Comparison of ENCODE assay signal across 18 cellular contexts in the genomic region with DNA sequence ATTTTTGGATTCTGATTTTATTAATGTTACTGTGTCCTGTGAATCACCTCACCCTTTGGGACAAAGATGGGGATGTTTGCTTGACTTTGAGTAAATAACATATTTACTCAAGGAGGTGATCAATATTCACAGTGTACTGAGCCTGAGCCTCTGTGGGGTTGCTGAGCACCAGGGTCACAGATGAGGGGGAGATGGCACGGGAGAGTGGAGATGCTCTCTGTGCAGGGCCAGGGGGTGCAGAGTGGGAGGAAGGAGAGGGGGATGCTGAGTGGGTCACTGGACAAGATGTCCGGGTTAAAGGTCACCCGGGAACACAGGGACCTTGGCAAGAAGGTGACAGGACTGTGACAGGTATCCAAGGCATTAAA. TPM values are rescaled to one million over a fixed set of nuclear protein-coding genes. Genes with fewer than 3 reads are reported as not detected.
A peak's percentile ranks its signal among the peaks of the same experiment; 100 is the strongest.
DNase-seq lines count a peak whose midpoint lies in the region; ATAC-seq, FAIRE-seq and TF ChIP-seq lines count a peak whose summit lies in the region.
"Had no signal": no experiment of that assay in that cellular context is flagged by ENCODE, and none has a peak within 500 bp of the region (broad histone marks: within the 10 kb centered on the region; RNA-seq: fewer than 3 reads in every experiment).

No MANE protein-coding gene starts in this region.

- peak overlapping the region; percentile 99 for H3K9ac ChIP-seq in adipocyte (ENCODE audit: low read length)
- no peak overlapping the region for H3K9ac ChIP-seq in HepG2 (ENCODE audit: insufficient read depth, low read depth, low read length)

- POLR2A ChIA-PET in HepG2 (lab: Yijun Ruan, JAX) = interaction anchor here (0.7 to 2.9 kb wide), 10 partner anchors 12 to 201 kb away, joined by 3 to 13 read pairs (median 8); a partner anchor contains a TSS

- BruUV-seq in HepG2 (replicated peaks; lab: Mats Ljungman, UMichigan) = no TSS peak

- TF ChIP-seq POLR2A in HepG2 (IDR thresholded peaks at IDR 0.05; ENCODE audit: insufficient read depth in 1 of 2, low read depth in 2 of 2, low read length in 2 of 2) (no peak), transverse colon (IDR thresholded peaks at IDR 0.05) (no peak)

- peak overlapping the region; percentile 62 for H3K27ac ChIP-seq in HepG2 (ENCODE audit: extremely low read length, insufficient read depth, low read length)
- H3K27ac ChIP-seq in transverse colon = peak overlapping the region in 3 of 4 donors; percentile 45 to 83 (median 77)
- H3K27ac ChIP-seq: cardiac muscle cell, ovary had no signal

- H3K27me3 ChIP-seq in adipocyte (replicated peaks; ENCODE audit: control insufficient read depth, insufficient read depth, low read length) = no peaks in the 10 kb centered on the region
- H3K27me3 ChIP-seq in HepG2 (ENCODE audit: control insufficient read depth in 1 of 2, insufficient read depth in 2 of 2, low read length in 2 of 2) = no peaks in the 10 kb centered on the region
- no peaks in the 10 kb centered on the region for H3K27me3 ChIP-seq in transverse colon
- H3K27me3 ChIP-seq: cardiac muscle cell, ovary had no signal

- H3K4me1 ChIP-seq in adipocyte (ENCODE audit: control insufficient read depth, insufficient read depth, low read length) (peaks cover 63% of the 10 kb centered on the region), HepG2 (ENCODE audit: insufficient read depth, low read length) (peaks cover 82% of the 10 kb centered on the region), transverse colon (peaks cover 44 to 71% (median 69%) of the 10 kb centered on the region in 4 donors)

- FAIRE-seq in HepG2 (lab: Jason Lieb, UNC) (no peak), D721Med (lab: Jason Lieb, UNC) (no peak)
- FAIRE-seq: endometrium, G401.6 had no signal

- peaks cover 50% of the 10 kb centered on the region for H3K4me1 Mint-ChIP-seq in activated naive CD4-positive, alpha-beta T cell treated with anti-CD3 and anti-CD28 coated beads for 36 hours (ENCODE audit: low read depth)

- peak; percentile 25; the same call in 1 of the 2 replicates for TF ChIP-seq RAD21 in HepG2 (CRISPR knock-in tag; IDR thresholded peaks at IDR 0.05)

- H2AFZ ChIP-seq in HepG2 (ENCODE audit: low read length) = no peak overlapping the region

- H3K36me3 ChIP-seq in adipocyte (ENCODE audit: control insufficient read depth, insufficient read depth, low read length, severe bottlenecking) (peaks cover 79% of the 10 kb centered on the region), HepG2 (replicated peaks in 1 of 2; ENCODE audit: control insufficient read depth in 1 of 2, insufficient read depth in 2 of 2, low read length in 2 of 2) (peaks cover 27 to 53% of the 10 kb centered on the region in 2 experiments), transverse colon (peaks cover 0 to 41% (median 20%) of the 10 kb centered on the region in 4 donors)
- H3K36me3 ChIP-seq: ovary had no signal

- H3K36me3 Mint-ChIP-seq in activated naive CD4-positive, alpha-beta T cell treated with anti-CD3 and anti-CD28 coated beads, Interleukin-2, amount 50 U/mL, for 72 hours = peaks cover 39 to 41% of the 10 kb centered on the region in 2 donors
- H3K36me3 Mint-ChIP-seq in activated naive CD4-positive, alpha-beta T cell treated with anti-CD3 and anti-CD28 coated beads for 36 hours (ENCODE audit: low read depth) = peaks cover 38% of the 10 kb centered on the region

- TF ChIP-seq CTCF in HepG2 (CRISPR knock-in tag; IDR thresholded peaks at IDR 0.05) (no peak), transverse colon (IDR thresholded peaks at IDR 0.05) (no peak), D721Med (IDR thresholded peaks at IDR 0.05; ENCODE audit: insufficient read depth, missing control alignments) (no peak)

- H3K4me3 ChIP-seq in adipocyte (ENCODE audit: low read length) (peak overlapping the region; percentile 87), HepG2 (replicated peaks in 1 of 3; ENCODE audit: insufficient read depth in 1 of 3, low read depth in 2 of 3, low read length in 3 of 3) (peak overlapping the region in 1 of 3 experiments; percentile 50; a peak in 2 of 6 replicates), transverse colon (no peak overlapping the region)
- H3K4me3 ChIP-seq: cardiac muscle cell, ovary had no signal

- no peaks in the 10 kb centered on the region for H3K27me3 Mint-ChIP-seq in activated naive CD4-positive, alpha-beta T cell treated with anti-CD3 and anti-CD28 coated beads for 36 hours (ENCODE audit: low read depth)

- H3K9me3 ChIP-seq in adipocyte (ENCODE audit: control insufficient read depth, low read length) = no peaks in the 10 kb centered on the region
- H3K9me3 ChIP-seq in HepG2 (ENCODE audit: low read length) = no peaks in the 10 kb centered on the region
- H3K9me3 ChIP-seq in transverse colon = no peaks in the 10 kb centered on the region
- H3K9me3 ChIP-seq: ovary had no signal

- in situ Hi-C loops in HepG2 (cut with HindIII; ENCODE audit: extremely low pct_ligation_motif_present, low pct_unique_long_range_greater_than_20kb) (no loop called here), transverse colon (cut with MboI; ENCODE audit: low pct_ligation_motif_present in 1 of 4, low pct_unique_long_range_greater_than_20kb in 1 of 4, low sequenced_read_pairs in 3 of 4) (no loop called here)

- no peak overlapping the region for H3K4me3 Mint-ChIP-seq in activated naive CD4-positive, alpha-beta T cell treated with anti-CD3 and anti-CD28 coated beads for 36 hours

- CTCF ChIA-PET in activated naive CD4-positive, alpha-beta T cell treated with anti-CD3 and anti-CD28 coated beads for 36 hours (lab: Charles Lee) = no interaction called here
- CTCF ChIA-PET in HepG2 (lab: Yijun Ruan, JAX; ENCODE audit: low intra/inter-chr PET ratio, low total read pairs) = interaction anchor here (1.4 kb wide), 1 partner anchor 23 kb away, joined by 3 read pairs; no protein-coding TSS in a partner anchor

- H3K9me3 Mint-ChIP-seq in activated naive CD4-positive, alpha-beta T cell treated with anti-CD3 and anti-CD28 coated beads, Interleukin-2, amount 50 U/mL, for 72 hours = no peaks in the 10 kb centered on the region
- no peaks in the 10 kb centered on the region for H3K9me3 Mint-ChIP-seq in activated naive CD4-positive, alpha-beta T cell treated with anti-CD3 and anti-CD28 coated beads for 36 hours

- no peak for TF ChIP-seq EP300 in HepG2 (IDR thresholded peaks at IDR 0.05; ENCODE audit: low read depth in 2 of 2, low read length in 2 of 2)
- no peak for TF ChIP-seq EP300 in HepG2 (CRISPR knock-in tag; IDR thresholded peaks at IDR 0.05; ENCODE audit: borderline replicate concordance)
- TF ChIP-seq EP300 in transverse colon (IDR thresholded peaks at IDR 0.05; ENCODE audit: low read depth) = no peak

- no peak for DNase-seq in activated naive CD4-positive, alpha-beta T cell treated with anti-CD3 and anti-CD28 coated beads, Interleukin-2, amount 50 U/mL, for 72 hours (ENCODE audit: low spot score in 2 of 2)
- no peak for DNase-seq in activated naive CD4-positive, alpha-beta T cell treated with anti-CD3 and anti-CD28 coated beads for 36 hours
- DNase-seq in adipocyte (ENCODE audit: low read depth) (no peak), HepG2 (ENCODE audit: low spot score) (no peak), transverse colon (no peak), T-helper 9 cell (no peak), D721Med (ENCODE audit: insufficient read length, low spot score) (no peak)
- DNase-seq: activated CD8-positive, alpha-beta memory T cell treated with anti-CD3 and anti-CD28 coated beads for 24 hours; activated naive CD4-positive, alpha-beta T cell; COR-L47; NCI-H187 treated with DMSO at 0.1 percent for 48 hours; NCI-H510A treated with DMSO at 0.1 percent for 48 hours had no signal

- peak overlapping the region; percentile 75 for H3K4me2 ChIP-seq in HepG2 (ENCODE audit: low read depth, low read length)

- intact Hi-C loops in activated naive CD4-positive, alpha-beta T cell treated with anti-CD3 and anti-CD28 coated beads for 36 hours (cut with micrococcal nuclease) = no loop called here
- intact Hi-C loops in HepG2 (cut with micrococcal nuclease; ENCODE audit: unreplicated experiment) = no loop called here
- intact Hi-C loops in transverse colon (cut with DNase I; ENCODE audit: low total_unique reads) = no loop called here

- no peak for ATAC-seq in activated naive CD4-positive, alpha-beta T cell treated with anti-CD3 and anti-CD28 coated beads, Interleukin-2, amount 50 U/mL, for 72 hours
- ATAC-seq in HepG2 (peak; percentile 0; the same call in 1 of the 3 replicates), GM21367 (IDR thresholded peaks at IDR 0.05; ENCODE audit: unreplicated experiment) (no peak)

- peaks cover 50% of the 10 kb centered on the region for H3K79me2 ChIP-seq in HepG2 (ENCODE audit: insufficient read depth, low read length)

- WGBS in HepG2 (ENCODE audit: low lambda C conversion rate) = 28% methylated on average over 3 of the region's 3 CpGs
- 72 to 76% methylated on average over 3 of the region's 3 CpGs for WGBS in transverse colon (ENCODE audit: low coverage in 1 of 2), 2 donors

- H3K27ac Mint-ChIP-seq in activated naive CD4-positive, alpha-beta T cell treated with anti-CD3 and anti-CD28 coated beads, Interleukin-2, amount 50 U/mL, for 72 hours = peak overlapping the region; percentile 6 to 41
- H3K27ac Mint-ChIP-seq in activated naive CD4-positive, alpha-beta T cell treated with anti-CD3 and anti-CD28 coated beads for 36 hours = no peak overlapping the region

- peaks cover 52% of the 10 kb centered on the region for H4K20me1 ChIP-seq in HepG2 (ENCODE audit: insufficient read depth, low read length)

RNA-seq across cellular contexts. Expression of a gene that starts 4.0 kb away (rescaled TPM):
- 100 to 1,000 TPM; 120 to 163 TPM for total RNA-seq in activated naive CD4-positive, alpha-beta T cell treated with anti-CD3 and anti-CD28 coated beads, Interleukin-2, amount 50 U/mL, for 72 hours
- total RNA-seq in activated naive CD4-positive, alpha-beta T cell treated with anti-CD3 and anti-CD28 coated beads for 36 hours = 100 to 1,000 TPM; 109 to 114 TPM
- total RNA-seq in HepG2 (2016; rRNA removed; fragmentation: Illumina TruSeq; extraction: Trizol) = 160 and 161 TPM in 2 replicates
- 45.2 and 49.8 TPM in 2 replicates for total RNA-seq in HepG2 (2016; cell fraction: cytosol; rRNA removed; fragmentation: Illumina TruSeq; extraction: Trizol; ENCODE audit: low read depth)
- total RNA-seq in HepG2 (2016; cell fraction: insoluble cytoplasmic fraction; rRNA removed; fragmentation: Illumina TruSeq; extraction: Trizol) = 158 and 162 TPM in 2 replicates
- 63.1 and 66.1 TPM in 2 replicates for total RNA-seq in HepG2 (2016; cell fraction: membrane; rRNA removed; fragmentation: Illumina TruSeq; extraction: Trizol)
- total RNA-seq in HepG2 (2016; cell fraction: nucleus; rRNA removed; fragmentation: Illumina TruSeq; extraction: Trizol) = 98.3 and 116 TPM in 2 replicates
- polyA plus RNA-seq in HepG2 (2011; rRNA removed) = 90.9 and 126 TPM in 2 replicates
- polyA plus RNA-seq in HepG2 (2011; cell fraction: cytosol; rRNA removed) = 81.2 and 85.2 TPM in 2 replicates
- 240 and 268 TPM in 2 replicates for polyA plus RNA-seq in HepG2 (2011; cell fraction: nucleus; rRNA removed)
- 80.8 and 157 TPM in 2 replicates for polyA plus RNA-seq in HepG2 (2012)
- 43.0 and 45.0 TPM in 2 replicates for polyA plus RNA-seq in HepG2 (2016; cell fraction: cytosol; fragmentation: Illumina TruSeq; extraction: Trizol; ENCODE audit: low read depth)
- 179 and 191 TPM in 2 replicates for polyA plus RNA-seq in HepG2 (2016; cell fraction: insoluble cytoplasmic fraction; fragmentation: Illumina TruSeq; extraction: Trizol; ENCODE audit: low read depth)
- polyA plus RNA-seq in HepG2 (2016; cell fraction: membrane; fragmentation: Illumina TruSeq; extraction: Trizol; ENCODE audit: low read depth) = 48.5 and 49.4 TPM in 2 replicates
- polyA plus RNA-seq in HepG2 (2016; cell fraction: nucleus; fragmentation: Illumina TruSeq; extraction: Trizol; ENCODE audit: insufficient read depth, low read depth) = 190 and 194 TPM in 2 replicates
- 245 and 268 TPM in 2 replicates for polyA minus RNA-seq in HepG2 (2011; rRNA and poly(A)+ RNA removed; ENCODE audit: low replicate concordance)
- polyA minus RNA-seq in HepG2 (2011; cell fraction: cytosol; rRNA and poly(A)+ RNA removed) = 106 and 114 TPM in 2 replicates
- 238 and 284 TPM in 2 replicates for polyA minus RNA-seq in HepG2 (2011; cell fraction: nucleus; rRNA and poly(A)+ RNA removed)
- total RNA-seq in transverse colon = 100 to 1,000 TPM; 250 to 620 (median 432) TPM

RNA-seq across cellular contexts. Expression of a gene that starts 18.1 kb away (rescaled TPM):
- total RNA-seq in activated naive CD4-positive, alpha-beta T cell treated with anti-CD3 and anti-CD28 coated beads, Interleukin-2, amount 50 U/mL, for 72 hours = 10 to 100 TPM; 23.7 to 87.6 TPM
- 10 to 100 TPM; 57.7 to 59.9 TPM for total RNA-seq in activated naive CD4-positive, alpha-beta T cell treated with anti-CD3 and anti-CD28 coated beads for 36 hours
- total RNA-seq in HepG2 (2016; rRNA removed; fragmentation: Illumina TruSeq; extraction: Trizol) (69.2 and 93.5 TPM in 2 replicates), transverse colon (1,000 to 10,000 TPM in 1 of 4 donors, 100 to 1,000 TPM in 3; 495 to 1,114 (median 787) TPM)
- 62.1 and 64.9 TPM in 2 replicates for total RNA-seq in HepG2 (2016; cell fraction: cytosol; rRNA removed; fragmentation: Illumina TruSeq; extraction: Trizol; ENCODE audit: low read depth)
- total RNA-seq in HepG2 (2016; cell fraction: insoluble cytoplasmic fraction; rRNA removed; fragmentation: Illumina TruSeq; extraction: Trizol) = 62.4 and 88.8 TPM in 2 replicates
- 158 and 164 TPM in 2 replicates for total RNA-seq in HepG2 (2016; cell fraction: membrane; rRNA removed; fragmentation: Illumina TruSeq; extraction: Trizol)
- total RNA-seq in HepG2 (2016; cell fraction: nucleus; rRNA removed; fragmentation: Illumina TruSeq; extraction: Trizol) = 79.6 and 99.8 TPM in 2 replicates
- 130 and 170 TPM in 2 replicates for polyA plus RNA-seq in HepG2 (2011; rRNA removed)
- polyA plus RNA-seq in HepG2 (2011; cell fraction: cytosol; rRNA removed) = 134 and 140 TPM in 2 replicates
- polyA plus RNA-seq in HepG2 (2011; cell fraction: nucleus; rRNA removed) = 514 and 596 TPM in 2 replicates
- 117 and 181 TPM in 2 replicates for polyA plus RNA-seq in HepG2 (2012)
- 82.9 and 88.8 TPM in 2 replicates for polyA plus RNA-seq in HepG2 (2016; cell fraction: cytosol; fragmentation: Illumina TruSeq; extraction: Trizol; ENCODE audit: low read depth)
- polyA plus RNA-seq in HepG2 (2016; cell fraction: insoluble cytoplasmic fraction; fragmentation: Illumina TruSeq; extraction: Trizol; ENCODE audit: low read depth) = 78.6 and 97.2 TPM in 2 replicates
- polyA plus RNA-seq in HepG2 (2016; cell fraction: membrane; fragmentation: Illumina TruSeq; extraction: Trizol; ENCODE audit: low read depth) = 156 and 172 TPM in 2 replicates
- 171 and 174 TPM in 2 replicates for polyA plus RNA-seq in HepG2 (2016; cell fraction: nucleus; fragmentation: Illumina TruSeq; extraction: Trizol; ENCODE audit: insufficient read depth, low read depth)
- 166 and 188 TPM in 2 replicates for polyA minus RNA-seq in HepG2 (2011; rRNA and poly(A)+ RNA removed; ENCODE audit: low replicate concordance)
- 100 and 102 TPM in 2 replicates for polyA minus RNA-seq in HepG2 (2011; cell fraction: cytosol; rRNA and poly(A)+ RNA removed)
- polyA minus RNA-seq in HepG2 (2011; cell fraction: nucleus; rRNA and poly(A)+ RNA removed) = 118 and 140 TPM in 2 replicates

RNA-seq across cellular contexts. Expression of a gene that starts 30.9 kb away (rescaled TPM):
- 1 to 10 TPM in 1 of 2 donors, under 1 TPM in 1; 0.52 to 1.1 TPM for total RNA-seq in activated naive CD4-positive, alpha-beta T cell treated with anti-CD3 and anti-CD28 coated beads, Interleukin-2, amount 50 U/mL, for 72 hours
- under 1 TPM in 1 of 2 experiments, not detected in 1; 0.79 TPM for total RNA-seq in activated naive CD4-positive, alpha-beta T cell treated with anti-CD3 and anti-CD28 coated beads for 36 hours
- total RNA-seq in HepG2 (2016; rRNA removed; fragmentation: Illumina TruSeq; extraction: Trizol) = 0.35 TPM in 1 of 2 replicates, not detected in the other
- not detected in 2 replicates for total RNA-seq in HepG2 (2016; cell fraction: cytosol; rRNA removed; fragmentation: Illumina TruSeq; extraction: Trizol; ENCODE audit: low read depth)
- total RNA-seq in HepG2 (2016; cell fraction: insoluble cytoplasmic fraction; rRNA removed; fragmentation: Illumina TruSeq; extraction: Trizol) = 0.30 TPM in 1 of 2 replicates, not detected in the other
- not detected in 2 replicates for total RNA-seq in HepG2 (2016; cell fraction: membrane; rRNA removed; fragmentation: Illumina TruSeq; extraction: Trizol)
- total RNA-seq in HepG2 (2016; cell fraction: nucleus; rRNA removed; fragmentation: Illumina TruSeq; extraction: Trizol) = 0.56 TPM in 1 of 2 replicates, not detected in the other
- polyA plus RNA-seq in HepG2 (2011; rRNA removed) = not detected in 2 replicates
- not detected in 2 replicates for polyA plus RNA-seq in HepG2 (2011; cell fraction: cytosol; rRNA removed)
- 0.78 and 0.82 TPM in 2 replicates for polyA plus RNA-seq in HepG2 (2011; cell fraction: nucleus; rRNA removed)
- not detected in 2 replicates for polyA plus RNA-seq in HepG2 (2012)
- polyA plus RNA-seq in HepG2 (2016; cell fraction: cytosol; fragmentation: Illumina TruSeq; extraction: Trizol; ENCODE audit: low read depth) = not detected in 2 replicates
- polyA plus RNA-seq in HepG2 (2016; cell fraction: insoluble cytoplasmic fraction; fragmentation: Illumina TruSeq; extraction: Trizol; ENCODE audit: low read depth) = not detected in 2 replicates
- not detected in 2 replicates for polyA plus RNA-seq in HepG2 (2016; cell fraction: membrane; fragmentation: Illumina TruSeq; extraction: Trizol; ENCODE audit: low read depth)
- polyA plus RNA-seq in HepG2 (2016; cell fraction: nucleus; fragmentation: Illumina TruSeq; extraction: Trizol; ENCODE audit: insufficient read depth, low read depth) = 0.91 and 1.1 TPM in 2 replicates
- polyA minus RNA-seq in HepG2 (2011; rRNA and poly(A)+ RNA removed; ENCODE audit: low replicate concordance) = 0.44 and 0.47 TPM in 2 replicates
- polyA minus RNA-seq in HepG2 (2011; cell fraction: cytosol; rRNA and poly(A)+ RNA removed) = not detected in 2 replicates
- not detected in 2 replicates for polyA minus RNA-seq in HepG2 (2011; cell fraction: nucleus; rRNA and poly(A)+ RNA removed)
- total RNA-seq in transverse colon = 1 to 10 TPM in 3 of 4 donors, not detected in 1; 3.0 to 3.8 (median 3.2) TPM
- total RNA-seq: M059J had no signal

RNA-seq across cellular contexts. Expression of a gene that starts 33.9 kb away (rescaled TPM):
- total RNA-seq in activated naive CD4-positive, alpha-beta T cell treated with anti-CD3 and anti-CD28 coated beads, Interleukin-2, amount 50 U/mL, for 72 hours = 10 to 100 TPM; 15.0 to 25.1 TPM
- 10 to 100 TPM; 16.2 to 16.3 TPM for total RNA-seq in activated naive CD4-positive, alpha-beta T cell treated with anti-CD3 and anti-CD28 coated beads for 36 hours
- total RNA-seq in HepG2 (2016; rRNA removed; fragmentation: Illumina TruSeq; extraction: Trizol) (11.3 and 15.5 TPM in 2 replicates), transverse colon (100 to 1,000 TPM in 1 of 4 donors, 10 to 100 TPM in 3; 24.7 to 124 (median 42.9) TPM)
- 5.8 and 6.9 TPM in 2 replicates for total RNA-seq in HepG2 (2016; cell fraction: cytosol; rRNA removed; fragmentation: Illumina TruSeq; extraction: Trizol; ENCODE audit: low read depth)
- total RNA-seq in HepG2 (2016; cell fraction: insoluble cytoplasmic fraction; rRNA removed; fragmentation: Illumina TruSeq; extraction: Trizol) = 9.7 and 18.4 TPM in 2 replicates
- 4.5 and 5.1 TPM in 2 replicates for total RNA-seq in HepG2 (2016; cell fraction: membrane; rRNA removed; fragmentation: Illumina TruSeq; extraction: Trizol)
- total RNA-seq in HepG2 (2016; cell fraction: nucleus; rRNA removed; fragmentation: Illumina TruSeq; extraction: Trizol) = 22.2 and 24.1 TPM in 2 replicates
- polyA plus RNA-seq in HepG2 (2011; rRNA removed) = 32.6 and 34.1 TPM in 2 replicates
- 7.9 and 9.8 TPM in 2 replicates for polyA plus RNA-seq in HepG2 (2011; cell fraction: cytosol; rRNA removed)
- polyA plus RNA-seq in HepG2 (2011; cell fraction: nucleus; rRNA removed) = 162 and 171 TPM in 2 replicates
- 19.0 and 22.7 TPM in 2 replicates for polyA plus RNA-seq in HepG2 (2012)
- 1.4 and 1.7 TPM in 2 replicates for polyA plus RNA-seq in HepG2 (2016; cell fraction: cytosol; fragmentation: Illumina TruSeq; extraction: Trizol; ENCODE audit: low read depth)
- polyA plus RNA-seq in HepG2 (2016; cell fraction: insoluble cytoplasmic fraction; fragmentation: Illumina TruSeq; extraction: Trizol; ENCODE audit: low read depth) = 8.1 and 8.4 TPM in 2 replicates
- polyA plus RNA-seq in HepG2 (2016; cell fraction: membrane; fragmentation: Illumina TruSeq; extraction: Trizol; ENCODE audit: low read depth) = 2.1 and 3.0 TPM in 2 replicates
- polyA plus RNA-seq in HepG2 (2016; cell fraction: nucleus; fragmentation: Illumina TruSeq; extraction: Trizol; ENCODE audit: insufficient read depth, low read depth) = 78.5 and 90.7 TPM in 2 replicates
- 16.4 and 18.6 TPM in 2 replicates for polyA minus RNA-seq in HepG2 (2011; rRNA and poly(A)+ RNA removed; ENCODE audit: low replicate concordance)
- polyA minus RNA-seq in HepG2 (2011; cell fraction: cytosol; rRNA and poly(A)+ RNA removed) = 2.5 and 4.4 TPM in 2 replicates
- polyA minus RNA-seq in HepG2 (2011; cell fraction: nucleus; rRNA and poly(A)+ RNA removed) = 31.4 and 38.0 TPM in 2 replicates
